27 cellular contexts compared by ENCODE assay signal in the genomic region with DNA sequence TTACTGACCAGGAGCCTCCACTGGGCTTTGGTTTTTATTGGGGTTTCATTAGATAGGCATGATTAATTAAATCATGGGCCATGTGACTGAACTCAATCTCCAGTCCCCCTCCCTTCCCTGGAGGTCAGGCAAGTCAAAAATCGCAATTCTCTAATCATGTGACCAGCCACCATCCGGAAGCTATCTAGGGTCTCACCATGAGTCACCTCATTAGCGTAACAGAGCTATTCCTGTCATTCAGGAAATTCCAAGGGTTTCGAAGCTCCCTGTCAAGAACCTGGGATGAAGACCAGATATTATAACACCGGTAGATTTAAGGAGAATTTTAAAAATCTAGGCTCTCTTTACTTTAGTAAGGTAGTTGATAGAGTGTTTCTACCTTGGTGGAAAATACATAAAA.
DNase-seq lines count a peak whose midpoint lies in the region; ATAC-seq and TF ChIP-seq lines count a peak whose summit lies in the region.
"Had no signal": no experiment of that assay in that cellular context is flagged by ENCODE, and none has a peak within 500 bp of the region (broad histone marks: within the 10 kb centered on the region; RNA-seq: fewer than 3 reads in every experiment).

No MANE protein-coding gene starts in this region.

- peak overlapping the region; percentile 92 for H2BK5ac ChIP-seq in mesendoderm (ENCODE audit: low read length)

- H3K4me1 ChIP-seq in GM23338 (ENCODE audit: insufficient read depth) (peaks cover 10% of the 10 kb centered on the region), mesendoderm (ENCODE audit: control insufficient read depth, low read depth, low read length) (peaks cover 10% of the 10 kb centered on the region), OCI-LY7 (ENCODE audit: insufficient read depth, low read length, poor library complexity, severe bottlenecking) (no peaks in the 10 kb centered on the region)
- H3K4me1 ChIP-seq: left lung, neural progenitor cell had no signal

- H3F3A ChIP-seq in GM23338 (replicated peaks; ENCODE audit: low read depth), result no peaks in the 10 kb centered on the region

- TF ChIP-seq CTCF in GM23338 (conservative IDR thresholded peaks at IDR 0.05; ENCODE audit: low read depth in 2 of 2) (no peak), fibroblast of pulmonary artery (IDR thresholded peaks at IDR 0.05; ENCODE audit: low read length, missing control alignments) (no peak), OCI-LY7 (conservative IDR thresholded peaks at IDR 0.05; ENCODE audit: low read length) (no peak)

- no peak overlapping the region for H2AK5ac ChIP-seq in mesendoderm (ENCODE audit: low read length)

- H3K79me2 ChIP-seq in GM23338 (replicated peaks; ENCODE audit: insufficient read depth), result no peaks in the 10 kb centered on the region
- H3K79me2 ChIP-seq in mesendoderm (ENCODE audit: control insufficient read depth, insufficient read depth, low read length), result no peaks in the 10 kb centered on the region
- no peaks in the 10 kb centered on the region for H3K79me2 ChIP-seq in OCI-LY7 (ENCODE audit: insufficient read depth, low read depth, low read length)

- WGBS in mesendoderm (ENCODE audit: extremely low coverage, insufficient coverage, low lambda C conversion rate), result no CpG with 5 or more reads among the region's 5 CpGs

- H3K9me3 ChIP-seq in OCI-LY7 (ENCODE audit: low read length), result no peaks in the 10 kb centered on the region
- H3K9me3 ChIP-seq: left lung, psoas muscle, SJSA1, thoracic aorta had no signal

- no peaks in the 10 kb centered on the region for H3K27me3 ChIP-seq in GM23338 (ENCODE audit: insufficient read depth)
- H3K27me3 ChIP-seq in mesendoderm (ENCODE audit: insufficient read depth, low read length, poor library complexity), result no peaks in the 10 kb centered on the region
- H3K27me3 ChIP-seq: cardiac muscle cell, left lung, neural progenitor cell, SJSA1 had no signal

- no peak overlapping the region for H3K9ac ChIP-seq in mesendoderm (ENCODE audit: low read length)
- H3K9ac ChIP-seq: neural progenitor cell had no signal

- no peaks in the 10 kb centered on the region for H3K27me3 Mint-ChIP-seq in GM23338 (ENCODE audit: insufficient read depth, low read depth, poor library complexity)
- H3K27me3 Mint-ChIP-seq: activated CD8-positive, alpha-beta T cell treated with anti-CD3 and anti-CD28 coated beads for 36 hours; dendritic cell treated with granulocyte-macrophage colony-stimulating factor and Interleukin-4, amounts not matched to agents 40 ng/mL and 50 ng/mL, for 4 days; stimulated activated naive B cell treated with anti-CD40 and anti-IgM and Interleukin-4, amounts not matched to agents 10 μg/mL and 1 μg/mL and 100 μg/mL, for 72 hours had no signal

- H2BK15ac ChIP-seq in mesendoderm (replicated peaks; ENCODE audit: low read depth), result peak overlapping the region; percentile 87

- no peaks in the 10 kb centered on the region for H3K9me2 ChIP-seq in GM23338 (ENCODE audit: insufficient read depth)
- H3K9me2 ChIP-seq in OCI-LY7 (ENCODE audit: insufficient read depth, low read length), result no peaks in the 10 kb centered on the region

- no peaks in the 10 kb centered on the region for H3K79me1 ChIP-seq in mesendoderm (ENCODE audit: low read length)

- peak overlapping the region; percentile 88 for H3K18ac ChIP-seq in mesendoderm (ENCODE audit: low read length)

- no peak overlapping the region for H3K27ac ChIP-seq in GM23338 (ENCODE audit: low read depth)
- H3K27ac ChIP-seq in mesendoderm (ENCODE audit: low read depth, low read length), result no peak overlapping the region
- H3K27ac ChIP-seq in OCI-LY7 (ENCODE audit: low read depth, low read length, poor library complexity, severe bottlenecking), result no peak overlapping the region
- H3K27ac ChIP-seq: cardiac muscle cell, left lung, neural progenitor cell, psoas muscle, SJSA1, skin epidermis, thoracic aorta had no signal

- DNase-seq in GM23338 (ENCODE audit: low spot score), result peak; percentile 87
- DNase-seq in RPMI7951 (ENCODE audit: low read depth), result peak; percentile 62
- peak; percentile 40 for DNase-seq in fibroblast of pulmonary artery (ENCODE audit: low read depth)
- peak; percentile 97 for DNase-seq in mesendoderm
- DNase-seq in NCI-H2081 treated with DMSO at 0.1 percent for 48 hours (lab: John Stamatoyannopoulos, UW), result no peak
- DNase-seq in OCI-LY7 (ENCODE audit: low spot score), result no peak
- DNase-seq: activated CD8-positive, alpha-beta T cell treated with anti-CD3 and anti-CD28 coated beads for 36 hours; activated gamma-delta T cell treated with Interleukin-2 at 50 U/mL for 16 hours; CD8-positive, alpha-beta T cell; DMS153; foreskin melanocyte; hypothalamus; left lung; NCI-H1694; NCI-H2227 treated with DMSO at 0.1 percent for 48 hours; psoas muscle; stimulated activated CD4-positive, alpha-beta T cell treated with anti-CD3 and anti-CD28 coated beads, Interleukin-2, amount 100 ng/mL, for 24 hours; stimulated activated naive B cell treated with anti-CD40 and anti-IgM and Interleukin-4, amounts not matched to agents 10 μg/mL and 1 μg/mL and 100 μg/mL, for 72 hours; T-helper 2 cell had no signal

- H3K4ac ChIP-seq in mesendoderm (ENCODE audit: low read depth, low read length), result peak overlapping the region; percentile 79

- H3K4me3 ChIP-seq in GM23338 (no peak overlapping the region), fibroblast of pulmonary artery (replicated peaks; ENCODE audit: low read depth, low read length) (no peak overlapping the region), mesendoderm (ENCODE audit: low read length) (no peak overlapping the region), OCI-LY7 (ENCODE audit: low read depth, low read length, poor library complexity, severe bottlenecking) (no peak overlapping the region)
- H3K4me3 ChIP-seq: cardiac muscle cell, left lung, neural progenitor cell, psoas muscle, SJSA1, skin epidermis, thoracic aorta had no signal

- no peaks in the 10 kb centered on the region for H3K36me3 Mint-ChIP-seq in GM23338 (ENCODE audit: low read depth)
- H3K36me3 Mint-ChIP-seq: CD8-positive, alpha-beta T cell; neural progenitor cell; stimulated activated naive B cell treated with anti-CD40 and anti-IgM and Interleukin-4, amounts not matched to agents 10 μg/mL and 1 μg/mL and 100 μg/mL, for 72 hours had no signal

- no peak overlapping the region; the same call in 1 of the 2 replicates for H3K27ac Mint-ChIP-seq in GM23338
- H3K27ac Mint-ChIP-seq: activated CD8-positive, alpha-beta T cell treated with anti-CD3 and anti-CD28 coated beads for 36 hours; CD8-positive, alpha-beta T cell; dendritic cell treated with granulocyte-macrophage colony-stimulating factor and Interleukin-4, amounts not matched to agents 40 ng/mL and 50 ng/mL, for 4 days; neural progenitor cell; stimulated activated naive B cell treated with anti-CD40 and anti-IgM and Interleukin-4, amounts not matched to agents 10 μg/mL and 1 μg/mL and 100 μg/mL, for 72 hours had no signal

- peak; percentile 89 for ATAC-seq in GM23338
- no peak for ATAC-seq in GM21619 (IDR thresholded peaks at IDR 0.05; ENCODE audit: unreplicated experiment)
- ATAC-seq in GM19455 (IDR thresholded peaks at IDR 0.05; ENCODE audit: unreplicated experiment), result no peak
- ATAC-seq: activated CD8-positive, alpha-beta T cell treated with anti-CD3 and anti-CD28 coated beads for 36 hours; CD8-positive, alpha-beta T cell; left lung; psoas muscle; stimulated activated naive B cell treated with anti-CD40 and anti-IgM and Interleukin-4, amounts not matched to agents 10 μg/mL and 1 μg/mL and 100 μg/mL, for 72 hours had no signal

- H2AFZ ChIP-seq in GM23338 (no peak overlapping the region), OCI-LY7 (ENCODE audit: low read length) (no peak overlapping the region)
- H2AFZ ChIP-seq: neural progenitor cell had no signal

- H3K4me2 ChIP-seq in GM23338 (0 out of 2 replicates have a peak overlapping the region, but pooled peaks have one; percentile 7), mesendoderm (ENCODE audit: low read length) (no peak overlapping the region), OCI-LY7 (ENCODE audit: low read length) (no peak overlapping the region)
- H3K4me2 ChIP-seq: neural progenitor cell had no signal

- no peak overlapping the region for H3K56ac ChIP-seq in mesendoderm (ENCODE audit: low read length)

- peaks cover 54% of the 10 kb centered on the region for H3K4me1 Mint-ChIP-seq in GM23338

- no TSS peak for BruUV-seq in OCI-LY7 (replicated peaks; lab: Mats Ljungman, UMichigan)

- H3K23ac ChIP-seq in mesendoderm (ENCODE audit: low read length), result no peak overlapping the region

- H3K9me3 Mint-ChIP-seq in GM23338, result no peaks in the 10 kb centered on the region
- H3K9me3 Mint-ChIP-seq: activated CD8-positive, alpha-beta T cell treated with anti-CD3 and anti-CD28 coated beads for 36 hours; CD8-positive, alpha-beta T cell; neural progenitor cell; stimulated activated naive B cell treated with anti-CD40 and anti-IgM and Interleukin-4, amounts not matched to agents 10 μg/mL and 1 μg/mL and 100 μg/mL, for 72 hours had no signal

- no peak overlapping the region for H4K8ac ChIP-seq in mesendoderm (ENCODE audit: low read depth, low read length)

- H4K20me1 ChIP-seq in GM23338 (replicated peaks; ENCODE audit: insufficient read depth), result no peaks in the 10 kb centered on the region
- no peaks in the 10 kb centered on the region for H4K20me1 ChIP-seq in OCI-LY7 (ENCODE audit: insufficient read depth, low read length)

- CTCF ChIA-PET in OCI-LY7 (lab: Charles Lee; ENCODE audit: unreplicated experiment), result no interaction called here

- POLR2A ChIA-PET in OCI-LY7 (lab: Charles Lee), result interaction anchor here (0.7 kb wide), 1 partner anchor 10 kb away, joined by 3 read pairs; no protein-coding TSS in a partner anchor

- H3K4me3 Mint-ChIP-seq in GM23338, result peak overlapping the region; percentile 19; the same call in 1 of the 3 replicates
- H3K4me3 Mint-ChIP-seq: activated CD8-positive, alpha-beta T cell treated with anti-CD3 and anti-CD28 coated beads for 36 hours; CD8-positive, alpha-beta T cell; dendritic cell treated with granulocyte-macrophage colony-stimulating factor and Interleukin-4, amounts not matched to agents 40 ng/mL and 50 ng/mL, for 4 days; neural progenitor cell; stimulated activated naive B cell treated with anti-CD40 and anti-IgM and Interleukin-4, amounts not matched to agents 10 μg/mL and 1 μg/mL and 100 μg/mL, for 72 hours had no signal

- H2BK120ac ChIP-seq in mesendoderm (ENCODE audit: low read depth, low read length), result peak overlapping the region; percentile 85

- H3K36me3 ChIP-seq in GM23338 (ENCODE audit: insufficient read depth), result no peaks in the 10 kb centered on the region
- H3K36me3 ChIP-seq in mesendoderm (ENCODE audit: control insufficient read depth, insufficient read depth, low read length), result no peaks in the 10 kb centered on the region
- H3K36me3 ChIP-seq in OCI-LY7 (ENCODE audit: insufficient read depth, low read length), result no peaks in the 10 kb centered on the region
- H3K36me3 ChIP-seq: cardiac muscle cell, left lung, neural progenitor cell, SJSA1, thoracic aorta had no signal

- intact Hi-C loops in OCI-LY7 (cut with micrococcal nuclease; ENCODE audit: unreplicated experiment), result no loop called here

- no peak overlapping the region for H4K5ac ChIP-seq in mesendoderm (ENCODE audit: low read length)

TF ChIP-seq in GM23338, 12 proteins besides CTCF, POLR2A, EP300 and RAD21 (continues in another document):
- TF ChIP-seq EZH2 (IDR thresholded peaks at IDR 0.05; ENCODE audit: low read depth, unreplicated experiment) (no peak), ZNF331 (CRISPR knock-in tag; IDR thresholded peaks at IDR 0.05; ENCODE audit: low read depth) (no peak), JUNB (IDR thresholded peaks at IDR 0.05; ENCODE audit: unreplicated experiment) (no peak)

Comparison
In these comparisons a context has a peak if more than half of its experiments do, and no peak if none do; other contexts are left out.
1. DNase-seq: peak in GM23338 (single experiment), RPMI7951 (single experiment), fibroblast of pulmonary artery (single experiment) and mesendoderm (single experiment); none in NCI-H2081 treated with DMSO at 0.1 percent for 48 hours (single experiment) and OCI-LY7 (single experiment).